Comparison of ENCODE assay signal across 13 cellular contexts in the genomic region with DNA sequence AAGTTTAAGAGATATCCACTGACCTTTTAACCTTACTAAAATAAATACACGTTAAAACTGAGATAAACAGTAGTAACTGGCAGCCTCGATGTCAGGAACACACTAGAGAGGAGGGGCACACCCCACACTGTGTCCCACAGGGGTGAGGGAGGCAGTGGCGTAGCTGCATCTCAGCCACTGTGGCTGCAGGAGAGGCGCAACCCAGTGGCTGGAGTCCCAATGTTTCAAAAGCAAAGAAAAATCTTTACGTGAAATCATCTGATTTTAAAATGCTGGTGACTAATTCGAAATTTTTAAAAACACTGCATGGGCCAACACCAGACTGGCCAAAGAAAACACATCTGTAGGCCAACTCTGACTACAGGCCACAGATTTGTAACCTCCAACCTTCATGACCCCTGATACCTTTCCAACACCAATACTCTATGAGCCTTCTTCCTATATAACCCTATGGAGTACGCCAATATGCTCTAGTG. TPM values are rescaled to one million over a fixed set of nuclear protein-coding genes. Genes with fewer than 3 reads are reported as not detected.
DNase-seq lines count a peak whose midpoint lies in the region; ATAC-seq and TF ChIP-seq lines count a peak whose summit lies in the region.
"Had no signal": no experiment of that assay in that cellular context is flagged by ENCODE, and none has a peak within 500 bp of the region (broad histone marks: within the 10 kb centered on the region; RNA-seq: fewer than 3 reads in every experiment).

No MANE protein-coding gene starts in this region.

- peak overlapping the region; percentile 18 for H3K4me3 Mint-ChIP-seq in glutamatergic neuron (ENCODE audit: unreplicated experiment)

- H3K27ac Mint-ChIP-seq in glutamatergic neuron (ENCODE audit: unreplicated experiment), result peak overlapping the region; percentile 95

- H3K27me3 ChIP-seq in ovary, result no peaks in the 10 kb centered on the region

- no peak for ATAC-seq in GM21723 (IDR thresholded peaks at IDR 0.05; ENCODE audit: unreplicated experiment)
- ATAC-seq: GM12878 had no signal

- no peak overlapping the region for H3K4me3 ChIP-seq in AG10803 (ENCODE audit: low read length)
- no peak overlapping the region for H3K4me3 ChIP-seq in ovary
- H3K4me3 ChIP-seq: GM12878 had no signal

- peaks cover 6% of the 10 kb centered on the region for H3K27me3 Mint-ChIP-seq in glutamatergic neuron (ENCODE audit: unreplicated experiment)

- H3K36me3 ChIP-seq in ovary, result no peaks in the 10 kb centered on the region

- peaks cover 2% of the 10 kb centered on the region for H3K9me3 Mint-ChIP-seq in glutamatergic neuron (ENCODE audit: unreplicated experiment)

- H3K27ac ChIP-seq in VCaP (peak overlapping the region; percentile 36), ovary (peak overlapping the region in 1 of 2 donors; percentile 51)
- H3K27ac ChIP-seq: C4-2B had no signal

- no peak for TF ChIP-seq EP300 in ovary (IDR thresholded peaks at IDR 0.05)

- H3K4me1 Mint-ChIP-seq in glutamatergic neuron (ENCODE audit: low read depth, unreplicated experiment), result peaks cover 32% of the 10 kb centered on the region

- DNase-seq in AG10803 (ENCODE audit: low read depth) (peak; percentile 69), glutamatergic neuron (no peak), ovary (peak in 3 of 5 donors; percentile 56 to 60 (median 58)), NCI-H69 (lab: John Stamatoyannopoulos, UW) (no peak), NCI-H1436 treated with DMSO at 0.1 percent for 48 hours (lab: John Stamatoyannopoulos, UW) (no peak), germinal center (ENCODE audit: low spot score) (no peak)
- DNase-seq: activated CD4-positive, alpha-beta T cell treated with anti-CD3 and anti-CD28 coated beads, Interleukin-2, amount 50 U/mL, for 48 hours; NCI-H1092 treated with DMSO at 0.1 percent for 48 hours; SHP77 had no signal

- H3K36me3 Mint-ChIP-seq in glutamatergic neuron (ENCODE audit: unreplicated experiment), result no peaks in the 10 kb centered on the region

- no peaks in the 10 kb centered on the region for H3K9me3 ChIP-seq in ovary

- H3K4me1 ChIP-seq in ovary (ENCODE audit: insufficient read depth), result peaks cover 22% of the 10 kb centered on the region

- no peak for TF ChIP-seq POLR2A in ovary (IDR thresholded peaks at IDR 0.05)

- WGBS in ovary, 3 donors, result 22 to 32% (median 29%) methylated on average over 7 of the region's 7 CpGs

- TF ChIP-seq CTCF in AG10803 (conservative IDR thresholded peaks at IDR 0.05; ENCODE audit: low read length) (no peak), VCaP (conservative IDR thresholded peaks at IDR 0.05) (no peak), glutamatergic neuron (IDR thresholded peaks at IDR 0.05; ENCODE audit: partially characterized antibody, unreplicated experiment) (no peak), ovary (IDR thresholded peaks at IDR 0.05) (no peak)

- intact Hi-C loops in ovary (cut with DNase I), result no loop called here

RNA-seq across cellular contexts. Expression of gene TRAM2, which starts 54.7 kb away (rescaled TPM):
- total RNA-seq in glutamatergic neuron (ENCODE audit: unreplicated experiment), result 16.2 TPM
- 10 to 100 TPM in 6 of 7 donors, 1 to 10 TPM in 1; 7.7 to 31.0 (median 22.0) TPM for total RNA-seq in ovary
- 10 to 100 TPM; 10.4 to 36.9 TPM for polyA plus RNA-seq in ovary

Comparison
In these comparisons a context has a peak if more than half of its experiments do, and no peak if none do; other contexts are left out.
1. DNase-seq: peak in AG10803 (single experiment) and ovary (3 of 5); none in glutamatergic neuron (single experiment), NCI-H69 (single experiment), NCI-H1436 treated with DMSO at 0.1 percent for 48 hours (single experiment) and germinal center (single experiment).